In genomic region chr6:139480356-139480833, GRCh38 we compare ENCODE assay signal across 1 cellular context.
TF ChIP-seq lines count a peak whose summit lies in the region.

No MANE protein-coding gene starts in this region.

TF ChIP-seq in HepG2, 621 proteins besides CTCF, POLR2A, EP300 and RAD21 (continued from another document and continues in another):
- TF ChIP-seq HBP1 (CRISPR knock-in tag; IDR thresholded peaks at IDR 0.05; ENCODE audit: low read depth) (no peak), TRIM22 (IDR thresholded peaks at IDR 0.05) (no peak), EEA1 (CRISPR knock-in tag; IDR thresholded peaks at IDR 0.05; ENCODE audit: borderline replicate concordance) (no peak), DBP (CRISPR knock-in tag; IDR thresholded peaks at IDR 0.05; ENCODE audit: not compliant biosample characterization) (no peak), NR1H2 (CRISPR knock-in tag; IDR thresholded peaks at IDR 0.05; ENCODE audit: borderline replicate concordance, low read depth) (peak; percentile 84; the same call in 1 of the 2 replicates), ZFP37 (CRISPR knock-in tag; IDR thresholded peaks at IDR 0.05; ENCODE audit: borderline replicate concordance) (no peak), NCOA1 (CRISPR knock-in tag; IDR thresholded peaks at IDR 0.05) (0 out of 2 replicates have a peak, but pooled peaks have one; percentile 59), ZC3H4 (CRISPR knock-in tag; IDR thresholded peaks at IDR 0.05; ENCODE audit: borderline replicate concordance) (no peak), ZNF772 (CRISPR knock-in tag; IDR thresholded peaks at IDR 0.05) (peak; percentile 49; the same call in 1 of the 2 replicates), ZSCAN25 (CRISPR knock-in tag; IDR thresholded peaks at IDR 0.05) (no peak; the same call in 1 of the 2 replicates), SMARCC2 (IDR thresholded peaks at IDR 0.05) (no peak), FLYWCH1 (CRISPR knock-in tag; IDR thresholded peaks at IDR 0.05) (no peak), FOSL2 (CRISPR knock-in tag; IDR thresholded peaks at IDR 0.05) (peak; percentile 87), ZNF121 (CRISPR knock-in tag; IDR thresholded peaks at IDR 0.05) (no peak), KLF12 (CRISPR knock-in tag; IDR thresholded peaks at IDR 0.05; ENCODE audit: borderline replicate concordance) (0 out of 2 replicates have a peak, but pooled peaks have one; percentile 43), MXD3 (CRISPR knock-in tag; IDR thresholded peaks at IDR 0.05) (no peak), STAG1 (CRISPR knock-in tag; IDR thresholded peaks at IDR 0.05) (peak; percentile 37), MATR3 (CRISPR knock-in tag; IDR thresholded peaks at IDR 0.05) (no peak), LRRFIP1 (CRISPR knock-in tag; conservative IDR thresholded peaks at IDR 0.05) (no peak), FOSL1 (CRISPR knock-in tag; IDR thresholded peaks at IDR 0.05; ENCODE audit: borderline replicate concordance) (no peak), ZSCAN20 (CRISPR knock-in tag; IDR thresholded peaks at IDR 0.05; ENCODE audit: borderline replicate concordance) (no peak), SALL1 (CRISPR knock-in tag; IDR thresholded peaks at IDR 0.05) (peak; percentile 97), TOE1 (CRISPR knock-in tag; IDR thresholded peaks at IDR 0.05) (peak; percentile 93; the same call in 1 of the 2 replicates), ZNF619 (CRISPR knock-in tag; IDR thresholded peaks at IDR 0.05) (no peak), ATM (IDR thresholded peaks at IDR 0.05; ENCODE audit: borderline replicate concordance) (no peak), SOX6 (IDR thresholded peaks at IDR 0.05) (no peak), SOX6 (CRISPR knock-in tag; IDR thresholded peaks at IDR 0.05) (peak; percentile 92), TEAD3 (CRISPR knock-in tag; optimal IDR thresholded peaks at IDR 0.05; ENCODE audit: borderline replicate concordance) (peak; percentile 89), ZBTB7B (CRISPR knock-in tag; IDR thresholded peaks at IDR 0.05) (peak; percentile 77), MIER3 (CRISPR knock-in tag; IDR thresholded peaks at IDR 0.05; ENCODE audit: borderline replicate concordance) (peak; percentile 96), ZBTB43 (CRISPR knock-in tag; conservative IDR thresholded peaks at IDR 0.05) (peak; percentile 91), ZNF574 (CRISPR knock-in tag; IDR thresholded peaks at IDR 0.05) (peak; percentile 88), ZNF776 (CRISPR knock-in tag; IDR thresholded peaks at IDR 0.05) (no peak), ZBTB21 (CRISPR knock-in tag; IDR thresholded peaks at IDR 0.05) (no peak), NFIC (IDR thresholded peaks at IDR 0.05; ENCODE audit: low read length) (peak; percentile 65; the same call in 1 of the 2 replicates), E2F5 (CRISPR knock-in tag; conservative IDR thresholded peaks at IDR 0.05) (no peak), ZNF414 (CRISPR knock-in tag; IDR thresholded peaks at IDR 0.05) (peak; percentile 92; the same call in 1 of the 2 replicates), XBP1 (CRISPR knock-in tag; IDR thresholded peaks at IDR 0.05) (no peak), DNMT1 (CRISPR knock-in tag; IDR thresholded peaks at IDR 0.05) (no peak; the same call in 1 of the 2 replicates), THAP7 (CRISPR knock-in tag; IDR thresholded peaks at IDR 0.05) (no peak), IRF1 (CRISPR knock-in tag; IDR thresholded peaks at IDR 0.05; ENCODE audit: low read depth) (no peak), ZFP1 (CRISPR knock-in tag; IDR thresholded peaks at IDR 0.05) (peak; percentile 58; the same call in 1 of the 2 replicates), ZNF543 (CRISPR knock-in tag; IDR thresholded peaks at IDR 0.05) (no peak), MED1 (CRISPR knock-in tag; IDR thresholded peaks at IDR 0.05) (peak; percentile 92), FUBP1 (CRISPR knock-in tag; IDR thresholded peaks at IDR 0.05; ENCODE audit: borderline replicate concordance) (no peak; the same call in 1 of the 2 replicates), CHD4 (IDR thresholded peaks at IDR 0.05; ENCODE audit: borderline replicate concordance, low read length) (no peak; the same call in 1 of the 2 replicates), NFATC3 (CRISPR knock-in tag; IDR thresholded peaks at IDR 0.05) (no peak), ZBTB34 (CRISPR knock-in tag; IDR thresholded peaks at IDR 0.05) (no peak), TEAD2 (CRISPR knock-in tag; IDR thresholded peaks at IDR 0.05) (no peak), SIN3B (IDR thresholded peaks at IDR 0.05; ENCODE audit: low read length) (no peak), ZNF563 (CRISPR knock-in tag; IDR thresholded peaks at IDR 0.05) (no peak)
